ENCODE assay signal across 22 cellular contexts in genomic region chr4:182724414-182724813, GRCh38.
DNase-seq lines count a peak whose midpoint lies in the region; ATAC-seq, FAIRE-seq and TF ChIP-seq lines count a peak whose summit lies in the region.
"Had no signal": no experiment of that assay in that cellular context is flagged by ENCODE, and none has a peak within 500 bp of the region (broad histone marks: within the 10 kb centered on the region; RNA-seq: fewer than 3 reads in every experiment).

No MANE protein-coding gene starts in this region.

- no peaks in the 10 kb centered on the region for H3K79me2 ChIP-seq in keratinocyte (ENCODE audit: control insufficient read depth, insufficient read depth, low read length)

- peaks cover 11% of the 10 kb centered on the region in 2 donors for H3K27me3 Mint-ChIP-seq in effector memory CD8-positive, alpha-beta T cell
- H3K27me3 Mint-ChIP-seq: activated naive CD8-positive, alpha-beta T cell had no signal

- no peaks in the 10 kb centered on the region for H3K4me1 Mint-ChIP-seq in effector memory CD8-positive, alpha-beta T cell (ENCODE audit: low read depth in 2 of 2)
- H3K4me1 Mint-ChIP-seq: activated CD4-positive, alpha-beta T cell treated with anti-CD3 and anti-CD28 coated beads for 36 hours; immature natural killer cell; stimulated activated naive CD8-positive, alpha-beta T cell treated with anti-CD3 and anti-CD28 coated beads, Interleukin-15, amount 100 ng/mL, for 72 hours had no signal

- H3K9me3 Mint-ChIP-seq in effector memory CD8-positive, alpha-beta T cell = no peaks in the 10 kb centered on the region
- H3K9me3 Mint-ChIP-seq: immature natural killer cell; stimulated activated naive CD8-positive, alpha-beta T cell treated with anti-CD3 and anti-CD28 coated beads, Interleukin-15, amount 100 ng/mL, for 72 hours had no signal

- H3K27me3 ChIP-seq in keratinocyte (ENCODE audit: control insufficient read depth, extremely low read depth, insufficient read depth, low read length) = no peaks in the 10 kb centered on the region
- H3K27me3 ChIP-seq: BE2C, heart left ventricle, spleen had no signal

- H3K9ac ChIP-seq in keratinocyte (ENCODE audit: control insufficient read depth, extremely low read depth, insufficient read depth, low read length) = no peak overlapping the region

- H3K36me3 Mint-ChIP-seq in effector memory CD8-positive, alpha-beta T cell (ENCODE audit: insufficient read depth) = no peaks in the 10 kb centered on the region
- H3K36me3 Mint-ChIP-seq: activated naive CD8-positive, alpha-beta T cell; immature natural killer cell had no signal

- peak; percentile 69 for FAIRE-seq in keratinocyte (lab: Jason Lieb, UNC)

- H3K4me3 Mint-ChIP-seq in effector memory CD8-positive, alpha-beta T cell = no peak overlapping the region
- H3K4me3 Mint-ChIP-seq: activated CD4-positive, alpha-beta T cell treated with anti-CD3 and anti-CD28 coated beads for 36 hours; activated naive CD8-positive, alpha-beta T cell; immature natural killer cell; stimulated activated naive CD8-positive, alpha-beta T cell treated with anti-CD3 and anti-CD28 coated beads, Interleukin-15, amount 100 ng/mL, for 72 hours had no signal

- dilution Hi-C loops in keratinocyte (cut with MboI; ENCODE audit: extremely low pct_ligation_motif_present, low sequenced_read_pairs) = no loop called here

- H3K4me2 ChIP-seq in keratinocyte (ENCODE audit: control insufficient read depth, extremely low read depth, insufficient read depth, low read depth, low read length) = peak overlapping the region; percentile 19

- TF ChIP-seq CTCF in HFF-Myc (IDR thresholded peaks at IDR 0.05; ENCODE audit: low read depth, low read length, missing control alignments) (no peak), keratinocyte (optimal IDR thresholded peaks at IDR 0.05 in 1 of 3, IDR thresholded peaks at IDR 0.05 in 1 of 3, conservative IDR thresholded peaks at IDR 0.05 in 1 of 3; ENCODE audit: extremely low read depth in 1 of 3, insufficient read depth in 2 of 3, low read length in 3 of 3) (no peak)

- no peak overlapping the region for H2AFZ ChIP-seq in keratinocyte (ENCODE audit: control insufficient read depth, low read length)

- H3K4me3 ChIP-seq in HFF-Myc (replicated peaks; ENCODE audit: low read depth, low read length) (no peak overlapping the region), keratinocyte (ENCODE audit: control insufficient read depth in 2 of 3, extremely low read depth in 1 of 3, insufficient read depth in 2 of 3, low read depth in 1 of 3, low read length in 3 of 3) (no peak overlapping the region)
- H3K4me3 ChIP-seq: heart left ventricle, spleen, transverse colon had no signal

- no peak overlapping the region for H3K27ac Mint-ChIP-seq in effector memory CD8-positive, alpha-beta T cell
- H3K27ac Mint-ChIP-seq: activated CD4-positive, alpha-beta T cell treated with anti-CD3 and anti-CD28 coated beads for 36 hours; activated naive CD8-positive, alpha-beta T cell; immature natural killer cell; stimulated activated naive CD8-positive, alpha-beta T cell treated with anti-CD3 and anti-CD28 coated beads, Interleukin-15, amount 100 ng/mL, for 72 hours had no signal

- peak; percentile 9 for DNase-seq in DMS 273 treated with DMSO at 0.1 percent for 48 hours (lab: John Stamatoyannopoulos, UW)
- DNase-seq in HFF-Myc (ENCODE audit: extremely low read depth, low read depth) = peak; percentile 2
- peak; percentile 7 for DNase-seq in SK-MEL-5 (ENCODE audit: low read depth, low spot score)
- no peak for DNase-seq in keratinocyte (ENCODE audit: low read depth, low spot score)
- DNase-seq in effector memory CD8-positive, alpha-beta T cell = no peak
- DNase-seq: activated CD4-positive, alpha-beta T cell treated with anti-CD3 and anti-CD28 coated beads for 36 hours; BE2C; Calu3; effector memory CD4-positive, alpha-beta T cell; heart left ventricle; immature natural killer cell; Karpas-422; NCI-H1092; NCI-H524; spleen; stimulated activated CD4-positive, alpha-beta T cell treated with anti-CD3 and anti-CD28 coated beads, Interleukin-4, amount 100 ng/mL, for 4 hours; stimulated activated naive CD8-positive, alpha-beta T cell treated with anti-CD3 and anti-CD28 coated beads, Interleukin-15, amount 100 ng/mL, for 72 hours; transverse colon had no signal

- peaks cover 6% of the 10 kb centered on the region for H3K4me1 ChIP-seq in keratinocyte (ENCODE audit: control insufficient read depth, extremely low read depth, insufficient read depth, low read length)
- H3K4me1 ChIP-seq: heart left ventricle, spleen had no signal

- no peak for ATAC-seq in HG03025 (IDR thresholded peaks at IDR 0.05; ENCODE audit: low FRiP score, unreplicated experiment)
- no peak for ATAC-seq in effector memory CD8-positive, alpha-beta T cell (replicated peaks)
- no peak for ATAC-seq in HG03039 (IDR thresholded peaks at IDR 0.05; ENCODE audit: unreplicated experiment)
- ATAC-seq: activated CD4-positive, alpha-beta T cell treated with anti-CD3 and anti-CD28 coated beads for 36 hours; heart left ventricle; Right ventricle myocardium inferior; stimulated activated naive CD8-positive, alpha-beta T cell treated with anti-CD3 and anti-CD28 coated beads, Interleukin-15, amount 100 ng/mL, for 72 hours had no signal

- H3K36me3 ChIP-seq in keratinocyte (ENCODE audit: control insufficient read depth in 2 of 2, extremely low read depth in 1 of 2, insufficient read depth in 2 of 2, low read length in 2 of 2) = peaks cover 0 to 1% of the 10 kb centered on the region in 2 experiments
- H3K36me3 ChIP-seq: BE2C, heart left ventricle, spleen, transverse colon had no signal

- H3K9me3 ChIP-seq in keratinocyte (ENCODE audit: control insufficient read depth, low read depth, low read length) = no peaks in the 10 kb centered on the region
- H3K9me3 ChIP-seq: BE2C, heart left ventricle, spleen, transverse colon had no signal

- in situ Hi-C loops in SK-MEL-5 (cut with HindIII; ENCODE audit: low pct_unique_long_range_greater_than_20kb, low sequenced_read_pairs) = no loop called here

- no peaks in the 10 kb centered on the region for H3K9me1 ChIP-seq in keratinocyte (ENCODE audit: control insufficient read depth, extremely low read depth, insufficient read depth, low read length)

- H4K20me1 ChIP-seq in keratinocyte (ENCODE audit: control insufficient read depth, extremely low read depth, insufficient read depth, low read length) = no peaks in the 10 kb centered on the region

- no peak overlapping the region for H3K27ac ChIP-seq in keratinocyte (ENCODE audit: control insufficient read depth, insufficient read depth, low read length)
- H3K27ac ChIP-seq: heart left ventricle, spleen, transverse colon had no signal

Comparison
In these comparisons a context has a peak if more than half of its experiments do, and no peak if none do; other contexts are left out.
1. DNase-seq: peak in DMS 273 treated with DMSO at 0.1 percent for 48 hours (single experiment), HFF-Myc (single experiment) and SK-MEL-5 (single experiment); none in keratinocyte (single experiment) and effector memory CD8-positive, alpha-beta T cell (0 of 3).